ENCODE assay signal across 1 cellular context in the genomic region with DNA sequence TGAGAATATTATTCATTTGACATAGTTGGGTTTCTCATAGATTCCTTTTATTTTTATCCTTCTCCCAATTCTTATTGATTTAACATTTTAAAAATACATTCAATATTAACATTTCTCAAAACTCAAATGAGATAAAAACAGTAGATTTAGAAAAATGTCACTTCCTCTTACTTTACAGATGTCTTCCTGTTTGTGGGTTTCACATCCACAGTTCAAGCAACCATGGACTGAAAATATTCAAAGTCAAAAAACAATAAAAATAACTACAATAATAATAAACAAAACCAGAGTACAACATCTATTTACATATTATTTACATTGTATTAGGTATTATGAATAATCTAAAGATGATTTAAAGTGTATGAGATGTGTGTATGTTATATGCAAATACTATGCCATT.
TF ChIP-seq lines count a peak whose summit lies in the region.

No MANE protein-coding gene starts in this region.

TF ChIP-seq in SK-N-SH, 30 proteins besides CTCF, POLR2A, EP300 and RAD21 (continued from another document):
- TF ChIP-seq, protein P1, sequence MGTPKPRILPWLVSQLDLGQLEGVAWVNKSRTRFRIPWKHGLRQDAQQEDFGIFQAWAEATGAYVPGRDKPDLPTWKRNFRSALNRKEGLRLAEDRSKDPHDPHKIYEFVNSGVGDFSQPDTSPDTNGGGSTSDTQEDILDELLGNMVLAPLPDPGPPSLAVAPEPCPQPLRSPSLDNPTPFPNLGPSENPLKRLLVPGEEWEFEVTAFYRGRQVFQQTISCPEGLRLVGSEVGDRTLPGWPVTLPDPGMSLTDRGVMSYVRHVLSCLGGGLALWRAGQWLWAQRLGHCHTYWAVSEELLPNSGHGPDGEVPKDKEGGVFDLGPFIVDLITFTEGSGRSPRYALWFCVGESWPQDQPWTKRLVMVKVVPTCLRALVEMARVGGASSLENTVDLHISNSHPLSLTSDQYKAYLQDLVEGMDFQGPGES (IDR thresholded peaks at IDR 0.05; ENCODE audit: low read depth, low read length), result no peak
- TF ChIP-seq NRF1 (IDR thresholded peaks at IDR 0.05; ENCODE audit: low read depth, low read length) (no peak), POLR2AphosphoS5 (IDR thresholded peaks at IDR 0.05; ENCODE audit: low read depth, low read length) (no peak), RCOR1 (IDR thresholded peaks at IDR 0.05; ENCODE audit: low read length) (no peak), YY1 (IDR thresholded peaks at IDR 0.05; ENCODE audit: low read depth) (no peak)
- TF ChIP-seq, protein P2, sequence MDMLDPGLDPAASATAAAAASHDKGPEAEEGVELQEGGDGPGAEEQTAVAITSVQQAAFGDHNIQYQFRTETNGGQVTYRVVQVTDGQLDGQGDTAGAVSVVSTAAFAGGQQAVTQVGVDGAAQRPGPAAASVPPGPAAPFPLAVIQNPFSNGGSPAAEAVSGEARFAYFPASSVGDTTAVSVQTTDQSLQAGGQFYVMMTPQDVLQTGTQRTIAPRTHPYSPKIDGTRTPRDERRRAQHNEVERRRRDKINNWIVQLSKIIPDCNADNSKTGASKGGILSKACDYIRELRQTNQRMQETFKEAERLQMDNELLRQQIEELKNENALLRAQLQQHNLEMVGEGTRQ (IDR thresholded peaks at IDR 0.05; ENCODE audit: borderline replicate concordance, low read depth, low read length), result no peak
